ENCODE assay signal across 11 cellular contexts in the genomic region with DNA sequence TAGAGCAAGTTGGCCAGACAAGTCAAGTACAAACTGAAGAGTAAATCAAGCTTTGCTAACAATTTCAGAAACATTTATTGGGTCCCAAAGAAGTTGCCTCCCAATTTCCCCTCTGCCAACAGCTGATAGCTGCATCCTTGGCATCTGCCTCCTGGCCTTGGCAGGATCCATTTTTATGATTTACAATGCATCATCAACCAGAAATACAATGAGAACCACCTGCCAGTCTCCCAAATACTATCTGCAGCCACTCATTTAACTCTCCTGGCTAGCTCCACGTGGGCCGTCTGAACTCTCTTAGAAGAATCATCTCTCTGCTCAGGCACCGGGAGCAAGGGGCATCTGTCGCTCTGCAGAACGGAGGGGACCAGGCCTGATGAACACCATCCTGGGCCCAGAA. TPM values are rescaled to one million over a fixed set of nuclear protein-coding genes. Genes with fewer than 3 reads are reported as not detected.
DNase-seq lines count a peak whose midpoint lies in the region; ATAC-seq, FAIRE-seq and TF ChIP-seq lines count a peak whose summit lies in the region.
"Had no signal": no experiment of that assay in that cellular context is flagged by ENCODE, and none has a peak within 500 bp of the region (broad histone marks: within the 10 kb centered on the region; RNA-seq: fewer than 3 reads in every experiment).

No MANE protein-coding gene starts in this region.

- peak overlapping the region; percentile 96 for H3K27ac Mint-ChIP-seq in activated CD4-positive, alpha-beta memory T cell treated with anti-CD3 and anti-CD28 coated beads, Interleukin-2, amount 10 ng/mL, durations not matched to agents 7 days and 5 days

- H3K4me3 Mint-ChIP-seq in activated CD4-positive, alpha-beta memory T cell treated with anti-CD3 and anti-CD28 coated beads, Interleukin-2, amount 10 ng/mL, durations not matched to agents 7 days and 5 days: peak overlapping the region; percentile 86

- H3K36me3 ChIP-seq in DND-41 (ENCODE audit: insufficient read depth, low read length) (peaks cover 44% of the 10 kb centered on the region), kidney (ENCODE audit: control insufficient read depth in 1 of 2, insufficient read depth in 2 of 2, low read length in 2 of 2) (peaks cover 6 to 17% of the 10 kb centered on the region in 2 donors), spleen (peaks cover 0 to 49% (median 22%) of the 10 kb centered on the region in 6 donors)

- POLR2A ChIA-PET in AG04450 (lab: Yijun Ruan, JAX): no interaction called here
- POLR2A ChIA-PET in activated CD4-positive, alpha-beta memory T cell treated with anti-CD3 and anti-CD28 coated beads, Interleukin-2, amount 10 ng/mL, durations not matched to agents 7 days and 5 days (lab: Charles Lee): interaction anchor here (2.1 to 5.7 kb wide), 3 partner anchors 11 to 30 kb away, joined by 14 to 109 read pairs (median 24); a partner anchor contains a TSS

- peak overlapping the region; percentile 86; the same call in 1 of the 2 replicates for H3K9ac ChIP-seq in DND-41 (ENCODE audit: low read depth, low read length)
- H3K9ac ChIP-seq in kidney (ENCODE audit: low read length in 2 of 2): no peak overlapping the region

- H3K4me1 ChIP-seq in DND-41 (ENCODE audit: insufficient read depth, low read length) (peaks cover 38% of the 10 kb centered on the region), kidney (ENCODE audit: control insufficient read depth in 1 of 2, insufficient read depth in 1 of 2, low read depth in 1 of 2, low read length in 2 of 2) (peaks cover 4 to 17% of the 10 kb centered on the region in 2 donors), spleen (peaks cover 18 to 52% (median 37%) of the 10 kb centered on the region in 6 donors)

- peaks cover 55% of the 10 kb centered on the region for H4K20me1 ChIP-seq in DND-41 (ENCODE audit: insufficient read depth, low read length)

- no peaks in the 10 kb centered on the region for H3K27me3 Mint-ChIP-seq in activated CD4-positive, alpha-beta memory T cell treated with anti-CD3 and anti-CD28 coated beads, Interleukin-2, amount 10 ng/mL, durations not matched to agents 7 days and 5 days

- H3K4me1 Mint-ChIP-seq in activated CD4-positive, alpha-beta memory T cell treated with anti-CD3 and anti-CD28 coated beads, Interleukin-2, amount 10 ng/mL, durations not matched to agents 7 days and 5 days: peaks cover 34% of the 10 kb centered on the region

- H3K36me3 Mint-ChIP-seq in activated CD4-positive, alpha-beta memory T cell treated with anti-CD3 and anti-CD28 coated beads, Interleukin-2, amount 10 ng/mL, durations not matched to agents 7 days and 5 days (ENCODE audit: low read depth): peaks cover 34% of the 10 kb centered on the region

- TF ChIP-seq CTCF in AG04450 (IDR thresholded peaks at IDR 0.05; ENCODE audit: low read depth, low read length) (no peak), DND-41 (IDR thresholded peaks at IDR 0.05; ENCODE audit: borderline replicate concordance, extremely low read depth, low read length, poor library complexity, severe bottlenecking) (no peak), kidney (IDR thresholded peaks at IDR 0.05; ENCODE audit: borderline replicate concordance, extremely low read depth, insufficient read depth) (no peak), spleen (IDR thresholded peaks at IDR 0.05 in 8 of 11, conservative IDR thresholded peaks at IDR 0.05 in 3 of 11) (no peak)

- peak overlapping the region; percentile 98 for H3K27ac ChIP-seq in AG04450 (ENCODE audit: low read depth, low read length)
- H3K27ac ChIP-seq in DND-41 (ENCODE audit: low read length): peak overlapping the region; percentile 24; the same call in 1 of the 2 replicates
- H3K27ac ChIP-seq in kidney (ENCODE audit: low read depth in 2 of 2, low read length in 2 of 2): no peak overlapping the region
- H3K27ac ChIP-seq in spleen: no peak overlapping the region

- TF ChIP-seq POLR2A in spleen (IDR thresholded peaks at IDR 0.05): no peak

- intact Hi-C loops in kidney (cut with DNase I): no loop called here
- intact Hi-C loops in spleen (cut with DNase I; ENCODE audit: low total_unique reads): no loop called here

- no peak overlapping the region for H2AFZ ChIP-seq in DND-41 (ENCODE audit: low read depth, low read length)

- no peak for DNase-seq in AG04450 (ENCODE audit: low read depth, low spot score)
- DNase-seq in DND-41: no peak
- no peak for DNase-seq in activated CD4-positive, alpha-beta memory T cell treated with anti-CD3 and anti-CD28 coated beads, Interleukin-2, amount 10 ng/mL, durations not matched to agents 7 days and 5 days
- peak; percentile 37 for DNase-seq in kidney
- DNase-seq in dedifferentiated amniotic fluid mesenchymal stem cell (ENCODE audit: extremely low spot score): no peak
- DNase-seq in kidney tubule cell (ENCODE audit: low spot score): no peak
- DNase-seq in spleen: no peak
- DNase-seq: foreskin melanocyte had no signal

- FAIRE-seq in kidney (lab: Jason Lieb, UNC): no peak
- FAIRE-seq: H54 had no signal

- H3K9me3 ChIP-seq in AG04450 (ENCODE audit: control insufficient read depth, insufficient read depth, low read length): no peaks in the 10 kb centered on the region
- no peaks in the 10 kb centered on the region for H3K9me3 ChIP-seq in DND-41 (ENCODE audit: insufficient read depth, low read length, severe bottlenecking)
- H3K9me3 ChIP-seq in kidney (ENCODE audit: control insufficient read depth in 1 of 2, low read length in 2 of 2): no peaks in the 10 kb centered on the region
- H3K9me3 ChIP-seq in spleen: no peaks in the 10 kb centered on the region

- WGBS in spleen, 5 donors: 90 to 95% (median 91%) methylated on average over 5 of the region's 5 CpGs

- peaks cover 68% of the 10 kb centered on the region for H3K79me2 ChIP-seq in DND-41 (ENCODE audit: insufficient read depth, low read length)

- no peak overlapping the region for H3K4me3 ChIP-seq in AG04450 (ENCODE audit: low read depth, low read length)
- peak overlapping the region in 1 of 2 experiments; percentile 81; a peak in 1 of 4 replicates for H3K4me3 ChIP-seq in DND-41 (ENCODE audit: low read depth in 1 of 2, low read length in 2 of 2)
- H3K4me3 ChIP-seq in kidney (ENCODE audit: low read length in 2 of 2): no peak overlapping the region
- H3K4me3 ChIP-seq in spleen: no peak overlapping the region

- no peaks in the 10 kb centered on the region for H3K9me3 Mint-ChIP-seq in activated CD4-positive, alpha-beta memory T cell treated with anti-CD3 and anti-CD28 coated beads, Interleukin-2, amount 10 ng/mL, durations not matched to agents 7 days and 5 days

- CTCF ChIA-PET in AG04450 (lab: Charles Lee): interaction anchor here (0.5 to 2.7 kb wide), 2 partner anchors 29 to 57 kb away, joined by 3 to 23 read pairs; a partner anchor contains a TSS
- CTCF ChIA-PET in activated CD4-positive, alpha-beta memory T cell treated with anti-CD3 and anti-CD28 coated beads, Interleukin-2, amount 10 ng/mL, durations not matched to agents 7 days and 5 days (lab: Charles Lee): interaction anchor here (1.8 to 2.4 kb wide), 2 partner anchors 27 to 30 kb away, joined by 8 to 9 read pairs; a partner anchor contains a TSS

- H3K27me3 ChIP-seq in AG04450 (ENCODE audit: control insufficient read depth, insufficient read depth, low read length) (no peaks in the 10 kb centered on the region), DND-41 (ENCODE audit: insufficient read depth, low read length, poor library complexity) (no peaks in the 10 kb centered on the region), spleen (replicated peaks in 1 of 7) (no peaks in the 10 kb centered on the region)

- no peak for ATAC-seq in DND-41 (ENCODE audit: insufficient read depth, low read depth)
- no peak for ATAC-seq in HG03039 (IDR thresholded peaks at IDR 0.05; ENCODE audit: unreplicated experiment)

- peak overlapping the region; percentile 79 for H3K4me2 ChIP-seq in DND-41 (ENCODE audit: insufficient read depth, low read length)

RNA-seq across cellular contexts. Expression of a gene that starts 2.7 kb away (rescaled TPM):
- polyA plus RNA-seq in AG04450 (2011; rRNA removed): 37.8 and 48.6 TPM in 2 replicates
- 34.4 and 54.3 TPM in 2 replicates for polyA minus RNA-seq in AG04450 (2011; rRNA and poly(A)+ RNA removed)
- total RNA-seq in activated CD4-positive, alpha-beta memory T cell treated with anti-CD3 and anti-CD28 coated beads, Interleukin-2, amount 10 ng/mL, durations not matched to agents 7 days and 5 days: 100 to 1,000 TPM in 1 of 2 experiments, 10 to 100 TPM in 1; 98.7 to 106 TPM
- 67.1 TPM for total RNA-seq in kidney
- polyA plus RNA-seq in kidney (ENCODE audit: insufficient read depth, low read depth, low replicate concordance): 71.5 TPM
- total RNA-seq in spleen: 10 to 100 TPM; 33.1 to 65.8 (median 56.5) TPM
- 10 to 100 TPM; 29.2 to 48.2 (median 42.6) TPM for polyA plus RNA-seq in spleen

RNA-seq across cellular contexts. Expression of a gene that starts 3.2 kb away (rescaled TPM):
- polyA plus RNA-seq in AG04450 (2011; rRNA removed) (not detected in 2 replicates), kidney (ENCODE audit: insufficient read depth, low read depth, low replicate concordance) (not detected), spleen (not detected)
- polyA minus RNA-seq in AG04450 (2011; rRNA and poly(A)+ RNA removed): not detected in 2 replicates
- not detected for total RNA-seq in activated CD4-positive, alpha-beta memory T cell treated with anti-CD3 and anti-CD28 coated beads, Interleukin-2, amount 10 ng/mL, durations not matched to agents 7 days and 5 days
- total RNA-seq in kidney (not detected), spleen (not detected)
- total RNA-seq: kidney epithelial cell had no signal

RNA-seq across cellular contexts. Expression of a gene that starts 27.1 kb away (rescaled TPM):
- polyA plus RNA-seq in AG04450 (2011; rRNA removed): 478 and 743 TPM in 2 replicates
- 228 and 256 TPM in 2 replicates for polyA minus RNA-seq in AG04450 (2011; rRNA and poly(A)+ RNA removed)
- total RNA-seq in activated CD4-positive, alpha-beta memory T cell treated with anti-CD3 and anti-CD28 coated beads, Interleukin-2, amount 10 ng/mL, durations not matched to agents 7 days and 5 days: 1,000 to 10,000 TPM; 1,036 to 1,058 TPM
- 564 TPM for total RNA-seq in kidney
- 1,593 TPM for polyA plus RNA-seq in kidney (ENCODE audit: insufficient read depth, low read depth, low replicate concordance)
- total RNA-seq in spleen: 100 to 1,000 TPM; 294 to 922 (median 652) TPM
- 1,000 to 10,000 TPM; 2,501 to 2,825 (median 2,795) TPM for polyA plus RNA-seq in spleen

RNA-seq across cellular contexts. Expression of a gene that starts 36.4 kb away (rescaled TPM):
- polyA plus RNA-seq in AG04450 (2011; rRNA removed) (4.9 and 7.0 TPM in 2 replicates), kidney (ENCODE audit: insufficient read depth, low read depth, low replicate concordance) (29.9 TPM), spleen (1 to 10 TPM; 3.3 to 5.5 (median 3.8) TPM)
- polyA minus RNA-seq in AG04450 (2011; rRNA and poly(A)+ RNA removed): 2.3 and 2.4 TPM in 2 replicates
- total RNA-seq in activated CD4-positive, alpha-beta memory T cell treated with anti-CD3 and anti-CD28 coated beads, Interleukin-2, amount 10 ng/mL, durations not matched to agents 7 days and 5 days: 1 to 10 TPM; 2.5 to 3.2 TPM
- total RNA-seq in kidney (7.8 TPM), spleen (1 to 10 TPM; 1.9 to 8.8 (median 3.1) TPM)

RNA-seq across cellular contexts. Expression of a gene that starts 36.9 kb away (rescaled TPM):
- polyA plus RNA-seq in AG04450 (2011; rRNA removed): 25.2 and 39.3 TPM in 2 replicates
- polyA minus RNA-seq in AG04450 (2011; rRNA and poly(A)+ RNA removed): 8.0 and 8.5 TPM in 2 replicates
- total RNA-seq in activated CD4-positive, alpha-beta memory T cell treated with anti-CD3 and anti-CD28 coated beads, Interleukin-2, amount 10 ng/mL, durations not matched to agents 7 days and 5 days: 10 to 100 TPM; 38.7 to 39.5 TPM
- total RNA-seq in kidney: 74.6 TPM
- 244 TPM for polyA plus RNA-seq in kidney (ENCODE audit: insufficient read depth, low read depth, low replicate concordance)
- total RNA-seq in spleen: 10 to 100 TPM; 15.7 to 41.0 (median 36.8) TPM
- polyA plus RNA-seq in spleen: 10 to 100 TPM; 71.0 to 89.5 (median 78.0) TPM

Comparison
In these comparisons a context has a peak if more than half of its experiments do, and no peak if none do; other contexts are left out.
1. H3K27ac ChIP-seq: peak in AG04450 (single experiment) and DND-41 (single experiment); none in kidney (0 of 2) and spleen (0 of 8).